Comparison of ENCODE assay signal across 2 cellular contexts in genomic region chr7:23018747-23019146, GRCh38.
TF ChIP-seq lines count a peak whose summit lies in the region.

No MANE protein-coding gene starts in this region.

TF ChIP-seq in HepG2, 621 proteins besides CTCF, POLR2A, EP300 and RAD21:
- TF ChIP-seq ZHX1 (CRISPR knock-in tag; IDR thresholded peaks at IDR 0.05; ENCODE audit: low read depth) (no peak), SOX13 (IDR thresholded peaks at IDR 0.05) (peak; percentile 42; the same call in 1 of the 2 replicates), SOX13 (CRISPR knock-in tag; conservative IDR thresholded peaks at IDR 0.05 in 1 of 2, IDR thresholded peaks at IDR 0.05 in 1 of 2) (peak in 1 of 2 experiments; percentile 88; a peak in 2 of 4 replicates), SOX5 (CRISPR knock-in tag; IDR thresholded peaks at IDR 0.05; ENCODE audit: borderline replicate concordance) (peak; percentile 76), ZNF710 (CRISPR knock-in tag; IDR thresholded peaks at IDR 0.05; ENCODE audit: borderline replicate concordance) (peak; percentile 39; the same call in 1 of the 2 replicates), SOX6 (IDR thresholded peaks at IDR 0.05) (no peak), SOX6 (CRISPR knock-in tag; IDR thresholded peaks at IDR 0.05) (peak; percentile 54), FOSL2 (CRISPR knock-in tag; IDR thresholded peaks at IDR 0.05) (0 out of 2 replicates have a peak, but pooled peaks have one; percentile 14), RAD51 (IDR thresholded peaks at IDR 0.05; ENCODE audit: borderline replicate concordance) (no peak)
- TF ChIP-seq, protein P1, sequence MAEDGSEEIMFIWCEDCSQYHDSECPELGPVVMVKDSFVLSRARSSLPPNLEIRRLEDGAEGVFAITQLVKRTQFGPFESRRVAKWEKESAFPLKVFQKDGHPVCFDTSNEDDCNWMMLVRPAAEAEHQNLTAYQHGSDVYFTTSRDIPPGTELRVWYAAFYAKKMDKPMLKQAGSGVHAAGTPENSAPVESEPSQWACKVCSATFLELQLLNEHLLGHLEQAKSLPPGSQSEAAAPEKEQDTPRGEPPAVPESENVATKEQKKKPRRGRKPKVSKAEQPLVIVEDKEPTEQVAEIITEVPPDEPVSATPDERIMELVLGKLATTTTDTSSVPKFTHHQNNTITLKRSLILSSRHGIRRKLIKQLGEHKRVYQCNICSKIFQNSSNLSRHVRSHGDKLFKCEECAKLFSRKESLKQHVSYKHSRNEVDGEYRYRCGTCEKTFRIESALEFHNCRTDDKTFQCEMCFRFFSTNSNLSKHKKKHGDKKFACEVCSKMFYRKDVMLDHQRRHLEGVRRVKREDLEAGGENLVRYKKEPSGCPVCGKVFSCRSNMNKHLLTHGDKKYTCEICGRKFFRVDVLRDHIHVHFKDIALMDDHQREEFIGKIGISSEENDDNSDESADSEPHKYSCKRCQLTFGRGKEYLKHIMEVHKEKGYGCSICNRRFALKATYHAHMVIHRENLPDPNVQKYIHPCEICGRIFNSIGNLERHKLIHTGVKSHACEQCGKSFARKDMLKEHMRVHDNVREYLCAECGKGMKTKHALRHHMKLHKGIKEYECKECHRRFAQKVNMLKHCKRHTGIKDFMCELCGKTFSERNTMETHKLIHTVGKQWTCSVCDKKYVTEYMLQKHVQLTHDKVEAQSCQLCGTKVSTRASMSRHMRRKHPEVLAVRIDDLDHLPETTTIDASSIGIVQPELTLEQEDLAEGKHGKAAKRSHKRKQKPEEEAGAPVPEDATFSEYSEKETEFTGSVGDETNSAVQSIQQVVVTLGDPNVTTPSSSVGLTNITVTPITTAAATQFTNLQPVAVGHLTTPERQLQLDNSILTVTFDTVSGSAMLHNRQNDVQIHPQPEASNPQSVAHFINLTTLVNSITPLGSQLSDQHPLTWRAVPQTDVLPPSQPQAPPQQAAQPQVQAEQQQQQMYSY (CRISPR knock-in tag; IDR thresholded peaks at IDR 0.05), result peak; percentile 55; the same call in 1 of the 2 replicates

TF ChIP-seq in GM12878, 131 proteins besides CTCF, POLR2A, EP300 and RAD21:
- no peak for TF ChIP-seq KAT2A (conservative IDR thresholded peaks at IDR 0.05; ENCODE audit: control insufficient read depth, low read depth, low read length)
- 0 out of 2 replicates have a peak, but pooled peaks have one; percentile 14 for TF ChIP-seq RAD51 (IDR thresholded peaks at IDR 0.05)
